Comparison of ENCODE assay signal across 1 cellular context in genomic region chr20:62663484-62664315, GRCh38.
TF ChIP-seq lines count a peak whose summit lies in the region.

No MANE protein-coding gene starts in this region.

TF ChIP-seq in GM23338, 12 proteins besides CTCF, POLR2A, EP300 and RAD21 (continued from another document):
- TF ChIP-seq REST (IDR thresholded peaks at IDR 0.05; ENCODE audit: unreplicated experiment) (no peak), POLR2AphosphoS5 (IDR thresholded peaks at IDR 0.05; ENCODE audit: low read depth) (no peak)
